In genomic region chr6:37702314-37702713, GRCh38 we compare ENCODE assay signal across 20 cellular contexts. TPM values are rescaled to one million over a fixed set of nuclear protein-coding genes. Genes with fewer than 3 reads are reported as not detected.
DNase-seq lines count a peak whose midpoint lies in the region; ATAC-seq, FAIRE-seq and TF ChIP-seq lines count a peak whose summit lies in the region.
"Had no signal": no experiment of that assay in that cellular context is flagged by ENCODE, and none has a peak within 500 bp of the region (broad histone marks: within the 10 kb centered on the region; RNA-seq: fewer than 3 reads in every experiment).

No MANE protein-coding gene starts in this region.

- in situ Hi-C loops in K562 (cut with MboI), result loop anchor here (25.0 kb wide), 1 partner anchor 785 kb away; no protein-coding TSS in a partner anchor

- H3K9me3 ChIP-seq in DND-41 (ENCODE audit: insufficient read depth, low read length, severe bottlenecking), result no peaks in the 10 kb centered on the region
- no peaks in the 10 kb centered on the region for H3K9me3 ChIP-seq in K562 (replicated peaks; ENCODE audit: control insufficient read depth, insufficient read depth, low read depth, low read length)
- no peaks in the 10 kb centered on the region for H3K9me3 ChIP-seq in suprapubic skin
- no peaks in the 10 kb centered on the region for H3K9me3 ChIP-seq in effector memory CD4-positive, alpha-beta T cell (ENCODE audit: control insufficient read depth, low read length)
- H3K9me3 ChIP-seq: Peyer's patch had no signal

- H3K4me3 Mint-ChIP-seq in HFFc6, result no peak overlapping the region
- no peak overlapping the region for H3K4me3 Mint-ChIP-seq in osteocyte (ENCODE audit: unreplicated experiment)
- H3K4me3 Mint-ChIP-seq: activated CD4-positive, alpha-beta T cell treated with anti-CD3 and anti-CD28 coated beads, Interleukin-2, amount 10 ng/mL, durations not matched to agents 7 days and 5 days; neural progenitor cell had no signal

- WGBS in K562 (ENCODE audit: insufficient coverage, low coverage, missing lambda C conversion rate), result 35% methylated on average over 3 of the region's 3 CpGs
- 86% methylated on average over 3 of the region's 3 CpGs for WGBS in suprapubic skin

- H2AFZ ChIP-seq in DND-41 (ENCODE audit: low read depth, low read length) (no peak overlapping the region), K562 (ENCODE audit: low read depth, low read length) (no peak overlapping the region)
- H2AFZ ChIP-seq: neural progenitor cell had no signal

- BruUV-seq in K562 (replicated peaks; lab: Mats Ljungman, UMichigan), result no TSS peak

- H3K9me1 ChIP-seq in K562 (ENCODE audit: control insufficient read depth, insufficient read depth, low read length), result no peaks in the 10 kb centered on the region

- TF ChIP-seq EP300 in K562 (IDR thresholded peaks at IDR 0.05; ENCODE audit: low read length), result no peak
- no peak for TF ChIP-seq EP300 in suprapubic skin (IDR thresholded peaks at IDR 0.05)

- ATAC-seq in DND-41 (ENCODE audit: insufficient read depth, low read depth), result no peak
- no peak for ATAC-seq in K562

- H3K27me3 Mint-ChIP-seq in HFFc6 (ENCODE audit: insufficient read depth) (peaks cover 5% of the 10 kb centered on the region), osteocyte (ENCODE audit: unreplicated experiment) (no peaks in the 10 kb centered on the region)

- H3K27ac ChIP-seq in DND-41 (ENCODE audit: low read length), result no peak overlapping the region
- no peak overlapping the region for H3K27ac ChIP-seq in K562 (ENCODE audit: extremely low read depth, low read depth, low read length)
- H3K27ac ChIP-seq in suprapubic skin, result no peak overlapping the region
- no peak overlapping the region for H3K27ac ChIP-seq in effector memory CD4-positive, alpha-beta T cell (ENCODE audit: insufficient read depth, low read length, poor library complexity, severe bottlenecking)
- H3K27ac ChIP-seq: neural progenitor cell, Peyer's patch had no signal

- H3K4me2 ChIP-seq in DND-41 (ENCODE audit: insufficient read depth, low read length) (no peak overlapping the region), K562 (ENCODE audit: insufficient read depth, low read length) (no peak overlapping the region)
- H3K4me2 ChIP-seq: neural progenitor cell had no signal

- DNase-seq in DND-41, result no peak
- DNase-seq in HFFc6, result no peak
- DNase-seq in K562 (ENCODE audit: extremely low read depth in 1 of 4, low spot score in 3 of 4), result peak in 1 of 4 experiments; percentile 46
- no peak for DNase-seq in osteocyte (ENCODE audit: extremely low spot score, unreplicated experiment)
- no peak for DNase-seq in NCI-H1048 (lab: John Stamatoyannopoulos, UW)
- no peak for DNase-seq in suprapubic skin (ENCODE audit: low spot score in 2 of 2)
- DNase-seq in effector memory CD4-positive, alpha-beta T cell, result no peak
- DNase-seq: activated CD4-positive, alpha-beta T cell treated with anti-CD3 and anti-CD28 coated beads, Interleukin-2, amount 10 ng/mL, durations not matched to agents 7 days and 5 days; activated naive CD4-positive, alpha-beta T cell treated with Interleukin-2 at 50 U/mL for 16 hours; anterior cingulate cortex; CD4-positive, alpha-beta memory T cell; DMS79 treated with DMSO at 0.1 percent for 48 hours; foreskin fibroblast; midbrain; NCI-H1436; NCI-H2171; NCI-H774; Peyer's patch; SW 1271 had no signal

- H3K9me3 Mint-ChIP-seq in HFFc6, result no peaks in the 10 kb centered on the region
- H3K9me3 Mint-ChIP-seq in osteocyte (ENCODE audit: unreplicated experiment), result no peaks in the 10 kb centered on the region
- H3K9me3 Mint-ChIP-seq: activated CD4-positive, alpha-beta T cell treated with anti-CD3 and anti-CD28 coated beads, Interleukin-2, amount 10 ng/mL, durations not matched to agents 7 days and 5 days; neural progenitor cell had no signal

- FAIRE-seq in K562 (lab: Jason Lieb, UNC), result no peak

- peak in 1 of 2 experiments; percentile 32; a peak in 2 of 4 replicates for TF ChIP-seq RAD21 in K562 (CRISPR knock-in tag; conservative IDR thresholded peaks at IDR 0.05 in 1 of 2, IDR thresholded peaks at IDR 0.05 in 1 of 2)

- TF ChIP-seq CTCF in DND-41 (IDR thresholded peaks at IDR 0.05; ENCODE audit: borderline replicate concordance, extremely low read depth, low read length, poor library complexity, severe bottlenecking) (peak; percentile 32), HFFc6 (IDR thresholded peaks at IDR 0.05) (peak; percentile 42; the same call in 1 of the 2 replicates), K562 (IDR thresholded peaks at IDR 0.05 in 2 of 3, conservative IDR thresholded peaks at IDR 0.05 in 1 of 3; ENCODE audit: insufficient read depth in 2 of 3, low read depth in 1 of 3, low read length in 3 of 3) (peak; percentile 42 to 59 (median 45); a peak in 5 of 6 replicates), osteocyte (IDR thresholded peaks at IDR 0.05) (peak; percentile 12), suprapubic skin (IDR thresholded peaks at IDR 0.05) (no peak)

- H3K36me3 ChIP-seq in DND-41 (ENCODE audit: insufficient read depth, low read length) (no peaks in the 10 kb centered on the region), K562 (ENCODE audit: control insufficient read depth, insufficient read depth, low read length) (no peaks in the 10 kb centered on the region), suprapubic skin (no peaks in the 10 kb centered on the region)
- no peaks in the 10 kb centered on the region for H3K36me3 ChIP-seq in effector memory CD4-positive, alpha-beta T cell (ENCODE audit: control insufficient read depth, insufficient read depth, low read length)
- H3K36me3 ChIP-seq: neural progenitor cell, Peyer's patch had no signal

- H4K20me1 ChIP-seq in DND-41 (ENCODE audit: insufficient read depth, low read length) (peaks cover 6% of the 10 kb centered on the region; the same call in 1 of the 2 replicates), K562 (replicated peaks; ENCODE audit: control insufficient read depth, insufficient read depth, low read length) (no peaks in the 10 kb centered on the region)

- POLR2A ChIA-PET in K562 (lab: Yijun Ruan, JAX), result interaction anchor here (0.6 kb wide), 1 partner anchor 409 kb away, joined by 3 read pairs; no protein-coding TSS in a partner anchor

- CTCF ChIA-PET in K562 (lab: Yijun Ruan, JAX; ENCODE audit: low intra/inter-chr PET ratio), result no interaction called here

- no peaks in the 10 kb centered on the region for H3K36me3 Mint-ChIP-seq in HFFc6 (ENCODE audit: low read depth)
- H3K36me3 Mint-ChIP-seq in osteocyte (ENCODE audit: unreplicated experiment), result no peaks in the 10 kb centered on the region
- H3K36me3 Mint-ChIP-seq: neural progenitor cell had no signal

- peaks cover 51% of the 10 kb centered on the region for H3K27me3 ChIP-seq in DND-41 (ENCODE audit: insufficient read depth, low read length, poor library complexity)
- H3K27me3 ChIP-seq in K562 (ENCODE audit: control insufficient read depth in 2 of 2, insufficient read depth in 2 of 2, low read length in 2 of 2), result peaks cover 26 to 37% of the 10 kb centered on the region in 2 experiments
- H3K27me3 ChIP-seq in suprapubic skin, result peaks cover 14% of the 10 kb centered on the region
- peaks cover 6% of the 10 kb centered on the region for H3K27me3 ChIP-seq in effector memory CD4-positive, alpha-beta T cell (replicated peaks; ENCODE audit: control insufficient read depth, insufficient read depth, low read length, poor library complexity, severe bottlenecking)
- H3K27me3 ChIP-seq: Peyer's patch had no signal

- no peak for TF ChIP-seq POLR2A in K562 (conservative IDR thresholded peaks at IDR 0.05)
- no peak for TF ChIP-seq POLR2A in suprapubic skin (IDR thresholded peaks at IDR 0.05)

- no peak overlapping the region for H3K9ac ChIP-seq in DND-41 (ENCODE audit: low read depth, low read length)
- no peak overlapping the region for H3K9ac ChIP-seq in K562 (ENCODE audit: insufficient read depth in 1 of 2, low read depth in 2 of 2, low read length in 2 of 2)
- H3K9ac ChIP-seq: neural progenitor cell had no signal

- peaks cover 18% of the 10 kb centered on the region for H3K4me1 ChIP-seq in DND-41 (ENCODE audit: insufficient read depth, low read length)
- H3K4me1 ChIP-seq in K562 (replicated peaks in 1 of 2; ENCODE audit: control insufficient read depth in 2 of 2, insufficient read depth in 2 of 2, low read length in 2 of 2), result peaks cover 10 to 35% of the 10 kb centered on the region in 2 experiments
- peaks cover 31% of the 10 kb centered on the region for H3K4me1 ChIP-seq in suprapubic skin
- H3K4me1 ChIP-seq in effector memory CD4-positive, alpha-beta T cell (ENCODE audit: control insufficient read depth, insufficient read depth, low read length, poor library complexity, severe bottlenecking), result peaks cover 10% of the 10 kb centered on the region

- H3K27ac Mint-ChIP-seq in HFFc6, result no peak overlapping the region
- no peak overlapping the region for H3K27ac Mint-ChIP-seq in osteocyte (ENCODE audit: unreplicated experiment)
- H3K27ac Mint-ChIP-seq: activated CD4-positive, alpha-beta T cell treated with anti-CD3 and anti-CD28 coated beads, Interleukin-2, amount 10 ng/mL, durations not matched to agents 7 days and 5 days; neural progenitor cell had no signal

- H3K4me1 Mint-ChIP-seq in HFFc6 (ENCODE audit: low read depth) (peaks cover 25% of the 10 kb centered on the region), osteocyte (ENCODE audit: unreplicated experiment) (peaks cover 37% of the 10 kb centered on the region)

- no peak overlapping the region for H3K4me3 ChIP-seq in DND-41 (ENCODE audit: low read depth in 1 of 2, low read length in 2 of 2)
- H3K4me3 ChIP-seq in K562, result no peak overlapping the region
- no peak overlapping the region for H3K4me3 ChIP-seq in suprapubic skin
- H3K4me3 ChIP-seq in effector memory CD4-positive, alpha-beta T cell (ENCODE audit: insufficient read depth, low read depth, low read length, poor library complexity, severe bottlenecking), result no peak overlapping the region
- H3K4me3 ChIP-seq: neural progenitor cell, Peyer's patch had no signal

- intact Hi-C loops in K562 (cut with micrococcal nuclease), result loop anchor here (5.0 kb wide), 1 partner anchor 790 kb away; no protein-coding TSS in a partner anchor

- H3K79me2 ChIP-seq in DND-41 (ENCODE audit: insufficient read depth, low read length), result no peaks in the 10 kb centered on the region
- H3K79me2 ChIP-seq in K562 (ENCODE audit: control insufficient read depth, insufficient read depth, low read length), result no peaks in the 10 kb centered on the region

RNA-seq across cellular contexts. Expression of gene MDGA1, which starts 4.6 kb away (rescaled TPM):
- total RNA-seq in HFFc6 (2021; fragmentation: NEBNext Ultra II Directional; extraction: Animal tissue kit (Norgen Biotek cat#: 25700)), result 1 to 10 TPM; 3.8 to 6.8 (median 5.7) TPM
- 3.1 and 9.7 TPM in 2 replicates for total RNA-seq in K562 (2011; cell fraction: chromatin; rRNA removed; ENCODE audit: low replicate concordance)
- 2.6 and 5.3 TPM in 2 replicates for total RNA-seq in K562 (2011; cell fraction: nucleolus; rRNA removed)
- total RNA-seq in K562 (2011; cell fraction: nucleoplasm; rRNA removed), result 3.7 and 6.1 TPM in 2 replicates
- total RNA-seq in K562 (2014; rRNA removed), result 0.50 and 0.57 TPM in 2 replicates
- total RNA-seq in K562 (2014; rRNA removed; fragmentation: Illumina TruSeq; extraction: Trizol), result 0.62 and 0.83 TPM in 2 replicates
- 0.14 and 0.49 TPM in 2 replicates for total RNA-seq in K562 (2015; rRNA removed; fragmentation: Illumina TruSeq; extraction: Trizol)
- 2.2 and 3.2 TPM in 2 replicates for total RNA-seq in K562 (2021)
- 0.34 and 2.1 TPM in 2 replicates for polyA plus RNA-seq in K562 (2011; rRNA removed)
- polyA plus RNA-seq in K562 (2011; cell fraction: cytosol; rRNA removed), result 0.37 and 4.5 TPM in 2 replicates
- 0.86 and 9.4 TPM in 2 replicates for polyA plus RNA-seq in K562 (2011; cell fraction: nucleus; rRNA removed)
- polyA plus RNA-seq in K562 (2012), result 0.86 and 2.0 TPM in 2 replicates
- polyA plus RNA-seq in K562 (2014; fragmentation: Illumina TruSeq; extraction: Trizol), result 0.73 and 1.3 TPM in 2 replicates
- polyA plus RNA-seq in K562 (2014; fragmentation: Nextera tagmentation; extraction: Ambion mirVana), result under 1 TPM; 0.18 to 0.31 TPM
- 1.4 and 2.0 TPM in 2 replicates for polyA plus RNA-seq in K562 (2014; rRNA removed)
- polyA minus RNA-seq in K562 (2011; rRNA and poly(A)+ RNA removed), result 0.33 and 2.5 TPM in 2 replicates
- 1.6 TPM in 1 of 2 replicates, not detected in the other for polyA minus RNA-seq in K562 (2011; cell fraction: cytosol; rRNA and poly(A)+ RNA removed)
- 0.56 and 3.8 TPM in 2 replicates for polyA minus RNA-seq in K562 (2011; cell fraction: nucleus; rRNA and poly(A)+ RNA removed)
- 25.6 and 27.1 TPM in 2 replicates for total RNA-seq in osteocyte
- total RNA-seq in suprapubic skin, result 10 to 100 TPM in 3 of 4 donors, 1 to 10 TPM in 1; 5.5 to 77.2 (median 26.8) TPM

Comparison
In these comparisons a context has a peak if more than half of its experiments do, and no peak if none do; other contexts are left out.
1. CTCF ChIP-seq: peak in DND-41 (single experiment), HFFc6 (single experiment), K562 (3 of 3) and osteocyte (single experiment); none in suprapubic skin (0 of 2).